ENCODE assay signal across 1 cellular context in the genomic region with DNA sequence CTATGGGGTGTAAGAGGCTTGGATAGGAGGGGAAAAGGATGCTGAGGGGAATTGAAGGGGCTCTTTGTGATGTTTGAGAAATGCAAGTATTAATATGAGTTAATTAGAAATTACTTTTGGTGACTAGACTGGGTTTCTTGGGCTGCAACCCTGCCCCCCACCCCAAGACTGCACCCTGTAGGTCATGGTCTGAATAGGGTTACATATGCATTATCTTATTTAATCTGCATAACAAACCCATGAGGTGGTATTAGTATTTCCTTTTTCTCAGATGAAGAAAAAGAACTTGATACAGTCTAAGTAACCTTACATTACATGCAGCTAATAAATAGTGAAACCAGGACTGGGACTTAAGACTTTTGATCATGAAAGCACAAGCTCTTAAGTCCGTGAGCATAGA.
TF ChIP-seq lines count a peak whose summit lies in the region.

No MANE protein-coding gene starts in this region.

TF ChIP-seq in HepG2, 621 proteins besides CTCF, POLR2A, EP300 and RAD21 (continued from another document):
- TF ChIP-seq, protein P1, sequence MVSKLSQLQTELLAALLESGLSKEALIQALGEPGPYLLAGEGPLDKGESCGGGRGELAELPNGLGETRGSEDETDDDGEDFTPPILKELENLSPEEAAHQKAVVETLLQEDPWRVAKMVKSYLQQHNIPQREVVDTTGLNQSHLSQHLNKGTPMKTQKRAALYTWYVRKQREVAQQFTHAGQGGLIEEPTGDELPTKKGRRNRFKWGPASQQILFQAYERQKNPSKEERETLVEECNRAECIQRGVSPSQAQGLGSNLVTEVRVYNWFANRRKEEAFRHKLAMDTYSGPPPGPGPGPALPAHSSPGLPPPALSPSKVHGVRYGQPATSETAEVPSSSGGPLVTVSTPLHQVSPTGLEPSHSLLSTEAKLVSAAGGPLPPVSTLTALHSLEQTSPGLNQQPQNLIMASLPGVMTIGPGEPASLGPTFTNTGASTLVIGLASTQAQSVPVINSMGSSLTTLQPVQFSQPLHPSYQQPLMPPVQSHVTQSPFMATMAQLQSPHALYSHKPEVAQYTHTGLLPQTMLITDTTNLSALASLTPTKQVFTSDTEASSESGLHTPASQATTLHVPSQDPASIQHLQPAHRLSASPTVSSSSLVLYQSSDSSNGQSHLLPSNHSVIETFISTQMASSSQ (IDR thresholded peaks at IDR 0.05; ENCODE audit: low read depth): no peak
- TF ChIP-seq, protein P1 (CRISPR knock-in tag; IDR thresholded peaks at IDR 0.05; ENCODE audit: borderline replicate concordance): no peak
- no peak for TF ChIP-seq ZNF749 (CRISPR knock-in tag; IDR thresholded peaks at IDR 0.05; ENCODE audit: borderline replicate concordance)
- TF ChIP-seq NFKBIZ (CRISPR knock-in tag; IDR thresholded peaks at IDR 0.05): no peak
- TF ChIP-seq HNRNPK (IDR thresholded peaks at IDR 0.05; ENCODE audit: low read depth, low read length, poor library complexity, severe bottlenecking): peak; percentile 62
- TF ChIP-seq ZNF678 (CRISPR knock-in tag; IDR thresholded peaks at IDR 0.05): no peak
- no peak for TF ChIP-seq GATAD1 (CRISPR knock-in tag; IDR thresholded peaks at IDR 0.05)
